ENCODE assay signal across 8 cellular contexts in the genomic region with DNA sequence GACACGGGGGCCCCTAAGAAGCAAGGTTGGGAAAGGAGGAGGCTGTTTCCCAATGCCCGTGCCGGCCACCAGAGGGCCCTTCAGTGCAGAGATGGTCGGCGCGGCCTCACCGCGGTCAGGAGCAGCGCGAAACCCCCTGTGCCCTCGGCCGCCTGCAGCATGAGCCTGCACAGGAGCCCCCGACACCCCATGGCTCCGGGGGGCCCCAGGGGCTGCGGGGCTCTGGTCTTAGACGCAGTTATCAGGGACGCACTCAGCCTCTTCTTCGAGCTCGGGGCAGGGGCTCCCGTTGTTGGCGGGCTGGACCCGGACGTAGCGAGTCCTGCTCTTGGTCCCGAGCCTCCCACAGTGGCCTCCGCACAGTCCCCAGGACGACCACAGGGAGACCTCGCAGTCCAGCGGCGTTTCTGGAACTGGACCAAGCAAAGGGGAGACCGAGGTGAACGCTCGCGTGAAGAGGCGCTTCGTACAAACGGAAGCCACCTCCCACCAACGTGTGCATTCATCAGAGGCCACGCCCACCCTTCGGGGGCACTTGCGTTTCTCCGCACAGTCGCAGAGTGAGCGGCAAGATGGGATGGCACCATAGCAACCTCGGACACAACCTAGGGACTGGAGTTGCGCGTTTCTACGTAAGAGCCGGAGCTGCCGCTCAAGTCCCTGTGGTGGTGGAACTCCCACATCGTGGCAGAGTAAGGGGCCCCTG. TPM values are rescaled to one million over a fixed set of nuclear protein-coding genes. Genes with fewer than 3 reads are reported as not detected.
A peak's percentile ranks its signal among the peaks of the same experiment; 100 is the strongest.
DNase-seq lines count a peak whose midpoint lies in the region; ATAC-seq and TF ChIP-seq lines count a peak whose summit lies in the region.

No MANE protein-coding gene starts in this region.

- ATAC-seq in CD4-positive, CD25-positive, alpha-beta regulatory T cell (ENCODE audit: low read depth in 2 of 2): peak; percentile 86 to 87
- peak; percentile 89 for ATAC-seq in GM19455 (IDR thresholded peaks at IDR 0.05; ENCODE audit: unreplicated experiment)

- H3K4me1 ChIP-seq in CD4-positive, CD25-positive, alpha-beta regulatory T cell (ENCODE audit: control insufficient read depth, insufficient read depth, low read length, poor library complexity, severe bottlenecking): peaks cover 29% of the 10 kb centered on the region
- peaks cover 16% of the 10 kb centered on the region in 2 donors for H3K4me1 ChIP-seq in mucosa of rectum (ENCODE audit: control insufficient read depth in 2 of 2, insufficient read depth in 2 of 2, low read length in 2 of 2)

- peaks cover 44% of the 10 kb centered on the region for H3K27me3 Mint-ChIP-seq in CD4-positive, CD25-positive, alpha-beta regulatory T cell

- peak overlapping the region; percentile 74 for H3K27ac ChIP-seq in CD4-positive, CD25-positive, alpha-beta regulatory T cell (ENCODE audit: insufficient read depth, low read length, poor library complexity, severe bottlenecking)
- H3K27ac ChIP-seq in HL-60 (replicated peaks): peak overlapping the region; percentile 63
- H3K27ac ChIP-seq in mucosa of rectum (ENCODE audit: low read depth in 2 of 2, low read length in 2 of 2): peak overlapping the region; percentile 48 to 68

- peak overlapping the region; percentile 64 to 78 for H3K9ac ChIP-seq in mucosa of rectum (ENCODE audit: low read depth in 1 of 2, low read length in 2 of 2)

- H3K36me3 ChIP-seq in CD4-positive, CD25-positive, alpha-beta regulatory T cell (ENCODE audit: control insufficient read depth, insufficient read depth, low read length): no peaks in the 10 kb centered on the region
- no peaks in the 10 kb centered on the region for H3K36me3 ChIP-seq in mucosa of rectum (ENCODE audit: control insufficient read depth in 2 of 2, insufficient read depth in 2 of 2, low read length in 2 of 2)

- no peaks in the 10 kb centered on the region for H3K27me3 ChIP-seq in CD4-positive, CD25-positive, alpha-beta regulatory T cell (ENCODE audit: control insufficient read depth, insufficient read depth, low read length)
- H3K27me3 ChIP-seq in HL-60 (ENCODE audit: insufficient read depth, poor library complexity, severe bottlenecking): peaks cover 12% of the 10 kb centered on the region
- peaks cover 16 to 26% of the 10 kb centered on the region in 2 donors for H3K27me3 ChIP-seq in mucosa of rectum (ENCODE audit: control insufficient read depth in 2 of 2, insufficient read depth in 2 of 2, low read length in 2 of 2)

- H3K4me3 Mint-ChIP-seq in CD4-positive, CD25-positive, alpha-beta regulatory T cell: peak overlapping the region; percentile 85 to 94 (median 88)

- peak overlapping the region; percentile 72 for H3K4me3 ChIP-seq in CD4-positive, CD25-positive, alpha-beta regulatory T cell (ENCODE audit: low read depth, low read length)
- peak overlapping the region; percentile 54 for H3K4me3 ChIP-seq in HL-60 (replicated peaks; ENCODE audit: insufficient read depth, low read length)
- peak overlapping the region; percentile 74 for H3K4me3 ChIP-seq in epithelial cell of esophagus (ENCODE audit: low read length)
- peak overlapping the region; percentile 64 to 82 for H3K4me3 ChIP-seq in mucosa of rectum (ENCODE audit: low read length in 2 of 2)

- no peaks in the 10 kb centered on the region for H3K36me3 Mint-ChIP-seq in CD4-positive, CD25-positive, alpha-beta regulatory T cell

- peak; percentile 80 to 94 (median 86) for DNase-seq in CD4-positive, CD25-positive, alpha-beta regulatory T cell
- DNase-seq in HL-60 (ENCODE audit: low read depth in 1 of 2, low spot score in 1 of 2) (peak; percentile 88 to 96), NOMO-1 treated with DMSO at 0.1 percent for 48 hours (lab: John Stamatoyannopoulos, UW; ENCODE audit: unreplicated experiment) (peak; percentile 95), epithelial cell of esophagus (ENCODE audit: low read depth) (peak; percentile 83)
- DNase-seq in activated CD8-positive, alpha-beta memory T cell treated with anti-CD3 and anti-CD28 coated beads, Interleukin-2, amount 50 U/mL, for 1 hour (ENCODE audit: extremely low read depth): peak; percentile 82
- DNase-seq in stimulated activated CD8-positive, alpha-beta memory T cell treated with anti-CD3 and anti-CD28 coated beads, Interleukin-4, amount 100 ng/mL, for 24 hours (ENCODE audit: low read depth): peak; percentile 86

- no peaks in the 10 kb centered on the region for H3K9me3 ChIP-seq in CD4-positive, CD25-positive, alpha-beta regulatory T cell (ENCODE audit: control insufficient read depth in 2 of 2, low read length in 2 of 2)
- no peaks in the 10 kb centered on the region for H3K9me3 ChIP-seq in mucosa of rectum (ENCODE audit: control insufficient read depth in 2 of 2, low read length in 2 of 2)

- H3K9me3 Mint-ChIP-seq in CD4-positive, CD25-positive, alpha-beta regulatory T cell: peaks cover 0 to 2% (median 0%) of the 10 kb centered on the region in 7 donors

- H3K4me1 Mint-ChIP-seq in CD4-positive, CD25-positive, alpha-beta regulatory T cell: peaks cover 0 to 34% (median 8%) of the 10 kb centered on the region in 4 donors

- peak overlapping the region; percentile 63 to 83 (median 75) for H3K27ac Mint-ChIP-seq in CD4-positive, CD25-positive, alpha-beta regulatory T cell

- TF ChIP-seq CTCF in HL-60 (IDR thresholded peaks at IDR 0.05; ENCODE audit: insufficient read depth, low read length) (peak; percentile 81), epithelial cell of esophagus (IDR thresholded peaks at IDR 0.05; ENCODE audit: insufficient read depth, low read depth, low read length, missing control alignments) (peak; percentile 82)

RNA-seq across cellular contexts. Expression of a gene that starts 5.0 kb away (rescaled TPM):
- 23.9 TPM for total RNA-seq in CD4-positive, CD25-positive, alpha-beta regulatory T cell
- polyA plus RNA-seq in CD4-positive, CD25-positive, alpha-beta regulatory T cell: 1 to 10 TPM; 3.4 to 8.1 (median 6.2) TPM

RNA-seq across cellular contexts. Expression of a gene that starts 54.0 kb away (rescaled TPM):
- total RNA-seq in CD4-positive, CD25-positive, alpha-beta regulatory T cell: 3.2 TPM
- polyA plus RNA-seq in CD4-positive, CD25-positive, alpha-beta regulatory T cell: 1 to 10 TPM; 2.8 to 5.4 (median 3.2) TPM

Comparison
In these comparisons a context has a peak if more than half of its experiments do, and no peak if none do; other contexts are left out.
1. Peak in every context shown above with its lines: DNase-seq, ATAC-seq, H3K4me3 ChIP-seq and H3K27ac ChIP-seq.